Comparison of ENCODE assay signal across 20 cellular contexts in the genomic region with DNA sequence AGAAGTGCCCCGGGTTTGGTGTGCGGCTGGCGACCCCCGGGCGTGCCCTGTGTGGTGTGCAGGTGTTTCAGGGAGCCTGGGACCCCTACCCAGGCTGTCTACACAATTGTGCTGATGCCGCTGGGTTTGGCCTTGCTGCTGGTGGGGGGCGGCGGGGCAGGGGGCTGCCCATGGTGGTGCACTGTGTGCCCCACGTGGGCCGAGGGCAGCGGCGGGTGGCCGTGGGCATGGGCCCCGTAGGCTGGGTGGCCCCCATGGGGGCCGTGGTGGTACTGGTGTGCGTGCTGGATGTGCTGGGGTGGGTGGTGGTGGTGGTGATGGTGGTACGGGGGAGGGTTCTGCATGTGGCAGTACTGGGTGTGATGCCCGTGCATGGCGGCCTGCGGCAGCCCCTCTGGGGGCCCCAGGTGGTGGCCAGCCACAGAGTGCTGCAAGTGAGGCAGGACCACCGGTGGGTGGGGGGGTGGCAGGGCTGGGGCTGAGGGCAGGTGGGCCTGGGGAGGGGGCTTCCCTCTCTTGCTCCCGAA. TPM values are rescaled to one million over a fixed set of nuclear protein-coding genes. Genes with fewer than 3 reads are reported as not detected.
DNase-seq lines count a peak whose midpoint lies in the region; ATAC-seq, FAIRE-seq and TF ChIP-seq lines count a peak whose summit lies in the region.
"Had no signal": no experiment of that assay in that cellular context is flagged by ENCODE, and none has a peak within 500 bp of the region (broad histone marks: within the 10 kb centered on the region; RNA-seq: fewer than 3 reads in every experiment).

No MANE protein-coding gene starts in this region.

- in situ Hi-C loops in HepG2 (cut with HindIII; ENCODE audit: extremely low pct_ligation_motif_present, low pct_unique_long_range_greater_than_20kb) = no loop called here

- no peak for FAIRE-seq in HepG2 (lab: Jason Lieb, UNC)
- FAIRE-seq: A204.1, GM19239 had no signal

- H2AFZ ChIP-seq in HepG2 (ENCODE audit: low read length) = no peak overlapping the region

- peaks cover 40% of the 10 kb centered on the region for H3K36me3 Mint-ChIP-seq in stimulated activated memory B cell treated with anti-CD40 and anti-IgM and Interleukin-4, amounts not matched to agents 10 μg/mL and 1 μg/mL and 100 μg/mL, for 72 hours
- H3K36me3 Mint-ChIP-seq in natural killer cell = no peaks in the 10 kb centered on the region

- no TSS peak for BruUV-seq in HepG2 (replicated peaks; lab: Mats Ljungman, UMichigan)

- H4K20me1 ChIP-seq in HepG2 (ENCODE audit: insufficient read depth, low read length) = peaks cover 12% of the 10 kb centered on the region; the same call in 1 of the 2 replicates

- H3K4me3 ChIP-seq in HepG2 (replicated peaks in 1 of 3; ENCODE audit: insufficient read depth in 1 of 3, low read depth in 2 of 3, low read length in 3 of 3) = no peak overlapping the region

- no peaks in the 10 kb centered on the region for H3K9me3 Mint-ChIP-seq in stimulated activated memory B cell treated with anti-CD40 and anti-IgM and Interleukin-4, amounts not matched to agents 10 μg/mL and 1 μg/mL and 100 μg/mL, for 72 hours
- H3K9me3 Mint-ChIP-seq in natural killer cell = no peaks in the 10 kb centered on the region
- H3K9me3 Mint-ChIP-seq: CD4-positive, alpha-beta T cell; H9 had no signal

- no peaks in the 10 kb centered on the region for H3K27me3 Mint-ChIP-seq in stimulated activated memory B cell treated with anti-CD40 and anti-IgM and Interleukin-4, amounts not matched to agents 10 μg/mL and 1 μg/mL and 100 μg/mL, for 72 hours
- no peaks in the 10 kb centered on the region for H3K27me3 Mint-ChIP-seq in natural killer cell (ENCODE audit: low read depth in 2 of 2)
- H3K27me3 Mint-ChIP-seq: CD4-positive, alpha-beta T cell had no signal

- DNase-seq in Right ventricle myocardium superior = peak; percentile 11
- no peak for DNase-seq in left cardiac atrium
- DNase-seq in HepG2 (ENCODE audit: low spot score) = no peak
- DNase-seq in natural killer cell = no peak
- no peak for DNase-seq in NCI-H1694 treated with DMSO at 0.1 percent for 48 hours (lab: John Stamatoyannopoulos, UW)
- no peak for DNase-seq in NCI-H226
- DNase-seq: Caco-2; CD4-positive, alpha-beta T cell; DMS153; H9; NCI-H1417 treated with DMSO at 0.1 percent for 48 hours; NCI-H1930; NCI-H345; NCI-H524 treated with DMSO at 0.1 percent for 48 hours; PC-3; RPMI8226 had no signal

- CTCF ChIA-PET in HepG2 (lab: Yijun Ruan, JAX; ENCODE audit: low intra/inter-chr PET ratio, low total read pairs) = no interaction called here

- no peak for TF ChIP-seq RAD21 in HepG2 (CRISPR knock-in tag; IDR thresholded peaks at IDR 0.05)

- no peaks in the 10 kb centered on the region for H3K9me3 ChIP-seq in HepG2 (ENCODE audit: low read length)
- H3K9me3 ChIP-seq: Caco-2 had no signal

- TF ChIP-seq EP300 in HepG2 (IDR thresholded peaks at IDR 0.05; ENCODE audit: low read depth in 2 of 2, low read length in 2 of 2) = no peak
- TF ChIP-seq EP300 in HepG2 (CRISPR knock-in tag; IDR thresholded peaks at IDR 0.05; ENCODE audit: borderline replicate concordance) = no peak

- peaks cover 26 to 59% of the 10 kb centered on the region in 2 experiments for H3K36me3 ChIP-seq in HepG2 (replicated peaks in 1 of 2; ENCODE audit: control insufficient read depth in 1 of 2, insufficient read depth in 2 of 2, low read length in 2 of 2)

- H3K4me1 Mint-ChIP-seq in stimulated activated memory B cell treated with anti-CD40 and anti-IgM and Interleukin-4, amounts not matched to agents 10 μg/mL and 1 μg/mL and 100 μg/mL, for 72 hours = peaks cover 30% of the 10 kb centered on the region
- H3K4me1 Mint-ChIP-seq in natural killer cell = peaks cover 11 to 32% of the 10 kb centered on the region in 2 donors

- peak overlapping the region; percentile 99 for H3K27ac ChIP-seq in VCaP
- no peak overlapping the region for H3K27ac ChIP-seq in HepG2 (ENCODE audit: extremely low read length, insufficient read depth, low read length)

- H3K4me1 ChIP-seq in HepG2 (ENCODE audit: insufficient read depth, low read length) = peaks cover 24% of the 10 kb centered on the region
- H3K4me1 ChIP-seq: Caco-2 had no signal

- 100% methylated on average over 9 of the region's 22 CpGs for WGBS in HepG2 (ENCODE audit: low lambda C conversion rate)

- no peak overlapping the region for H3K4me3 Mint-ChIP-seq in stimulated activated memory B cell treated with anti-CD40 and anti-IgM and Interleukin-4, amounts not matched to agents 10 μg/mL and 1 μg/mL and 100 μg/mL, for 72 hours
- H3K4me3 Mint-ChIP-seq in natural killer cell = no peak overlapping the region
- H3K4me3 Mint-ChIP-seq: CD4-positive, alpha-beta T cell; H9 had no signal

- ATAC-seq in Right ventricle myocardium superior (ENCODE audit: poor library complexity) = no peak
- ATAC-seq in left cardiac atrium = no peak
- no peak for ATAC-seq in HepG2
- ATAC-seq in stimulated activated memory B cell treated with anti-CD40 and anti-IgM and Interleukin-4, amounts not matched to agents 10 μg/mL and 1 μg/mL and 100 μg/mL, for 72 hours = peak; percentile 52
- no peak for ATAC-seq in natural killer cell
- ATAC-seq: PC-3 had no signal

- intact Hi-C loops in Right ventricle myocardium superior (cut with DNase I) = no loop called here
- intact Hi-C loops in left cardiac atrium (cut with DNase I) = no loop called here
- intact Hi-C loops in HepG2 (cut with micrococcal nuclease; ENCODE audit: unreplicated experiment) = loop anchor here (1.0 kb wide), 1 partner anchor 83 kb away; no protein-coding TSS in a partner anchor
- intact Hi-C loops in natural killer cell (cut with micrococcal nuclease) = no loop called here

- no peaks in the 10 kb centered on the region; a peak in 1 of 5 replicates for H3K27me3 ChIP-seq in HepG2 (ENCODE audit: control insufficient read depth in 1 of 2, insufficient read depth in 2 of 2, low read length in 2 of 2)

- POLR2A ChIA-PET in HepG2 (lab: Yijun Ruan, JAX) = no interaction called here

- no peak overlapping the region for H3K9ac ChIP-seq in HepG2 (ENCODE audit: insufficient read depth, low read depth, low read length)

- no peak overlapping the region for H3K4me2 ChIP-seq in HepG2 (ENCODE audit: low read depth, low read length)

- H3K79me2 ChIP-seq in HepG2 (ENCODE audit: insufficient read depth, low read length) = no peaks in the 10 kb centered on the region

- no peak for TF ChIP-seq POLR2A in HepG2 (IDR thresholded peaks at IDR 0.05; ENCODE audit: insufficient read depth in 1 of 2, low read depth in 2 of 2, low read length in 2 of 2)

- no peak overlapping the region for H3K27ac Mint-ChIP-seq in stimulated activated memory B cell treated with anti-CD40 and anti-IgM and Interleukin-4, amounts not matched to agents 10 μg/mL and 1 μg/mL and 100 μg/mL, for 72 hours
- peak overlapping the region in 1 of 2 donors; percentile 34 for H3K27ac Mint-ChIP-seq in natural killer cell
- H3K27ac Mint-ChIP-seq: CD4-positive, alpha-beta T cell had no signal

- TF ChIP-seq CTCF in VCaP (conservative IDR thresholded peaks at IDR 0.05) (no peak), HepG2 (CRISPR knock-in tag; IDR thresholded peaks at IDR 0.05) (no peak), natural killer cell (IDR thresholded peaks at IDR 0.05) (no peak)

TF ChIP-seq in HepG2, 621 proteins besides CTCF, POLR2A, EP300 and RAD21 (continues in another document):
- TF ChIP-seq ZNF260 (CRISPR knock-in tag; IDR thresholded peaks at IDR 0.05; ENCODE audit: borderline replicate concordance, low read depth) (no peak), AGO2 (optimal IDR thresholded peaks at IDR 0.05; ENCODE audit: low read depth, low read length) (peak; percentile 62)

RNA-seq across cellular contexts. Expression of gene RPL32, which starts 59.6 kb away (rescaled TPM):
- total RNA-seq in Right ventricle myocardium superior (868 TPM), left cardiac atrium (1,000 to 10,000 TPM; 1,021 to 1,102 TPM), HepG2 (2016; rRNA removed; fragmentation: Illumina TruSeq; extraction: Trizol) (1,781 and 2,179 TPM in 2 replicates), natural killer cell (1,000 to 10,000 TPM; 1,034 to 1,328 (median 1,277) TPM)
- 3,269 and 3,354 TPM in 2 replicates for total RNA-seq in HepG2 (2016; cell fraction: cytosol; rRNA removed; fragmentation: Illumina TruSeq; extraction: Trizol; ENCODE audit: low read depth)
- total RNA-seq in HepG2 (2016; cell fraction: insoluble cytoplasmic fraction; rRNA removed; fragmentation: Illumina TruSeq; extraction: Trizol) = 1,702 and 2,262 TPM in 2 replicates
- 4,253 and 4,526 TPM in 2 replicates for total RNA-seq in HepG2 (2016; cell fraction: membrane; rRNA removed; fragmentation: Illumina TruSeq; extraction: Trizol)
- 560 and 609 TPM in 2 replicates for total RNA-seq in HepG2 (2016; cell fraction: nucleus; rRNA removed; fragmentation: Illumina TruSeq; extraction: Trizol)
- polyA plus RNA-seq in HepG2 (2011; rRNA removed) = 2,268 and 2,401 TPM in 2 replicates
- 1,778 and 1,795 TPM in 2 replicates for polyA plus RNA-seq in HepG2 (2011; cell fraction: cytosol; rRNA removed)
- 459 and 538 TPM in 2 replicates for polyA plus RNA-seq in HepG2 (2011; cell fraction: nucleus; rRNA removed)
- 2,727 and 3,505 TPM in 2 replicates for polyA plus RNA-seq in HepG2 (2012)
- 4,453 and 4,819 TPM in 2 replicates for polyA plus RNA-seq in HepG2 (2016; cell fraction: cytosol; fragmentation: Illumina TruSeq; extraction: Trizol; ENCODE audit: low read depth)
- 2,446 and 2,535 TPM in 2 replicates for polyA plus RNA-seq in HepG2 (2016; cell fraction: insoluble cytoplasmic fraction; fragmentation: Illumina TruSeq; extraction: Trizol; ENCODE audit: low read depth)
- polyA plus RNA-seq in HepG2 (2016; cell fraction: membrane; fragmentation: Illumina TruSeq; extraction: Trizol; ENCODE audit: low read depth) = 4,866 and 4,953 TPM in 2 replicates
- polyA plus RNA-seq in HepG2 (2016; cell fraction: nucleus; fragmentation: Illumina TruSeq; extraction: Trizol; ENCODE audit: insufficient read depth, low read depth) = 1,119 and 1,145 TPM in 2 replicates
- polyA minus RNA-seq in HepG2 (2011; rRNA and poly(A)+ RNA removed; ENCODE audit: low replicate concordance) = 371 and 1,174 TPM in 2 replicates
- polyA minus RNA-seq in HepG2 (2011; cell fraction: cytosol; rRNA and poly(A)+ RNA removed) = 694 and 812 TPM in 2 replicates
- polyA minus RNA-seq in HepG2 (2011; cell fraction: nucleus; rRNA and poly(A)+ RNA removed) = 216 and 257 TPM in 2 replicates
